1 cellular context compared by ENCODE assay signal in the genomic region with DNA sequence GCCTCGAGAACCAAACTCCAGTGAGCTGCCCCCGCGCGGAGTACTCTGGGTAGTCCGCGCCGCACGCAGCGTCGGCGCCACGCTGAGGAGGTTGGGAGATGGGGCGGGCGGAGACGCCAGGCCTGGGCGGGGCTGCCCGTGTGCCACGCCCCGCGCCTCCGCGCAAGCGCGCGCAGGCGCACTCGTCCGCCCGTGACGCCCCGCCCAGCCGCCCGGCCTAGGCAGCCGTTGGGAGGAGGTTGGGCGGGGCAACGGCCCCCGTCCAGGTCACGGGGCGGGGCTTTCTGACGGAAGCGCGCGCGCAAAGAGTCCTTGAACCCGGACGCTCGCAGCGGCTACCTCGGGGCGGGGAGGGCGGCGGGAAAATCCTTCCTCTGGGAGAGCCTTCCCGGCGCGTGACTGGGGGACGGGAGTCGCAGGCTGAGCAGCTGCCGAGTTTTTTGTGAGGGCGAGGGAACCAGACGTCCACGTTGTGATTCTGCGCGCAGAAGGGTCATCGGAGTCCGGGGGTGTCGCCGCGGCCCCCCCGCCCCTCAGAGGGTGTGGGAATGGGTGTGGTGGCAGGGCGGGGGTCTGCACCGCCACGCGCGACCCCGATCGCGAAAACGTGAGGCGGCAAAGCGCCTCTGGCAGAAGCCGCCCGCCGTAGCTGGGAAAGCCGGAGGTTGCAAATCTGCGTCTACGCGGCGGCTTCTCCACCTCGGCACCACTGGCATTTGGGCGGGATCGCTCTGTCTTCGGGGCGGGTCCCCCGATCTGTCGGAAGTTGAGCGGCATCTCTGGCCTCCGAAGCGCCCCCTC.
A peak's percentile ranks its signal among the peaks of the same experiment; 100 is the strongest.
TF ChIP-seq lines count a peak whose summit lies in the region.

A gene with protein sequence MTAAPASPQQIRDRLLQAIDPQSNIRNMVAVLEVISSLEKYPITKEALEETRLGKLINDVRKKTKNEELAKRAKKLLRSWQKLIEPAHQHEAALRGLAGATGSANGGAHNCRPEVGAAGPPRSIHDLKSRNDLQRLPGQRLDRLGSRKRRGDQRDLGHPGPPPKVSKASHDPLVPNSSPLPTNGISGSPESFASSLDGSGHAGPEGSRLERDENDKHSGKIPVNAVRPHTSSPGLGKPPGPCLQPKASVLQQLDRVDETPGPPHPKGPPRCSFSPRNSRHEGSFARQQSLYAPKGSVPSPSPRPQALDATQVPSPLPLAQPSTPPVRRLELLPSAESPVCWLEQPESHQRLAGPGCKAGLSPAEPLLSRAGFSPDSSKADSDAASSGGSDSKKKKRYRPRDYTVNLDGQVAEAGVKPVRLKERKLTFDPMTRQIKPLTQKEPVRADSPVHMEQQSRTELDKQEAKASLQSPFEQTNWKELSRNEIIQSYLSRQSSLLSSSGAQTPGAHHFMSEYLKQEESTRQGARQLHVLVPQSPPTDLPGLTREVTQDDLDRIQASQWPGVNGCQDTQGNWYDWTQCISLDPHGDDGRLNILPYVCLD (minus strand): TSS at position 22 of the 801 bp plus-strand sequence. CDS start 261 bp downstream, outside the sequence.

TF ChIP-seq in K562, 482 proteins besides CTCF, POLR2A, EP300 and RAD21 (continued from another document and continues in another):
- TF ChIP-seq, protein P1, sequence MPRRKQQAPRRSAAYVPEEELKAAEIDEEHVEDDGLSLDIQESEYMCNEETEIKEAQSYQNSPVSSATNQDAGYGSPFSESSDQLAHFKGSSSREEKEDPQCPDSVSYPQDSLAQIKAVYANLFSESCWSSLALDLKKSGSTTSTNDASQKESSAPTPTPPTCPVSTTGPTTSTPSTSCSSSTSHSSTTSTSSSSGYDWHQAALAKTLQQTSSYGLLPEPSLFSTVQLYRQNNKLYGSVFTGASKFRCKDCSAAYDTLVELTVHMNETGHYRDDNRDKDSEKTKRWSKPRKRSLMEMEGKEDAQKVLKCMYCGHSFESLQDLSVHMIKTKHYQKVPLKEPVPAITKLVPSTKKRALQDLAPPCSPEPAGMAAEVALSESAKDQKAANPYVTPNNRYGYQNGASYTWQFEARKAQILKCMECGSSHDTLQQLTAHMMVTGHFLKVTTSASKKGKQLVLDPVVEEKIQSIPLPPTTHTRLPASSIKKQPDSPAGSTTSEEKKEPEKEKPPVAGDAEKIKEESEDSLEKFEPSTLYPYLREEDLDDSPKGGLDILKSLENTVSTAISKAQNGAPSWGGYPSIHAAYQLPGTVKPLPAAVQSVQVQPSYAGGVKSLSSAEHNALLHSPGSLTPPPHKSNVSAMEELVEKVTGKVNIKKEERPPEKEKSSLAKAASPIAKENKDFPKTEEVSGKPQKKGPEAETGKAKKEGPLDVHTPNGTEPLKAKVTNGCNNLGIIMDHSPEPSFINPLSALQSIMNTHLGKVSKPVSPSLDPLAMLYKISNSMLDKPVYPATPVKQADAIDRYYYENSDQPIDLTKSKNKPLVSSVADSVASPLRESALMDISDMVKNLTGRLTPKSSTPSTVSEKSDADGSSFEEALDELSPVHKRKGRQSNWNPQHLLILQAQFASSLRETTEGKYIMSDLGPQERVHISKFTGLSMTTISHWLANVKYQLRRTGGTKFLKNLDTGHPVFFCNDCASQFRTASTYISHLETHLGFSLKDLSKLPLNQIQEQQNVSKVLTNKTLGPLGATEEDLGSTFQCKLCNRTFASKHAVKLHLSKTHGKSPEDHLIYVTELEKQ (CRISPR knock-in tag; IDR thresholded peaks at IDR 0.05): no peak
- TF ChIP-seq, protein P2, sequence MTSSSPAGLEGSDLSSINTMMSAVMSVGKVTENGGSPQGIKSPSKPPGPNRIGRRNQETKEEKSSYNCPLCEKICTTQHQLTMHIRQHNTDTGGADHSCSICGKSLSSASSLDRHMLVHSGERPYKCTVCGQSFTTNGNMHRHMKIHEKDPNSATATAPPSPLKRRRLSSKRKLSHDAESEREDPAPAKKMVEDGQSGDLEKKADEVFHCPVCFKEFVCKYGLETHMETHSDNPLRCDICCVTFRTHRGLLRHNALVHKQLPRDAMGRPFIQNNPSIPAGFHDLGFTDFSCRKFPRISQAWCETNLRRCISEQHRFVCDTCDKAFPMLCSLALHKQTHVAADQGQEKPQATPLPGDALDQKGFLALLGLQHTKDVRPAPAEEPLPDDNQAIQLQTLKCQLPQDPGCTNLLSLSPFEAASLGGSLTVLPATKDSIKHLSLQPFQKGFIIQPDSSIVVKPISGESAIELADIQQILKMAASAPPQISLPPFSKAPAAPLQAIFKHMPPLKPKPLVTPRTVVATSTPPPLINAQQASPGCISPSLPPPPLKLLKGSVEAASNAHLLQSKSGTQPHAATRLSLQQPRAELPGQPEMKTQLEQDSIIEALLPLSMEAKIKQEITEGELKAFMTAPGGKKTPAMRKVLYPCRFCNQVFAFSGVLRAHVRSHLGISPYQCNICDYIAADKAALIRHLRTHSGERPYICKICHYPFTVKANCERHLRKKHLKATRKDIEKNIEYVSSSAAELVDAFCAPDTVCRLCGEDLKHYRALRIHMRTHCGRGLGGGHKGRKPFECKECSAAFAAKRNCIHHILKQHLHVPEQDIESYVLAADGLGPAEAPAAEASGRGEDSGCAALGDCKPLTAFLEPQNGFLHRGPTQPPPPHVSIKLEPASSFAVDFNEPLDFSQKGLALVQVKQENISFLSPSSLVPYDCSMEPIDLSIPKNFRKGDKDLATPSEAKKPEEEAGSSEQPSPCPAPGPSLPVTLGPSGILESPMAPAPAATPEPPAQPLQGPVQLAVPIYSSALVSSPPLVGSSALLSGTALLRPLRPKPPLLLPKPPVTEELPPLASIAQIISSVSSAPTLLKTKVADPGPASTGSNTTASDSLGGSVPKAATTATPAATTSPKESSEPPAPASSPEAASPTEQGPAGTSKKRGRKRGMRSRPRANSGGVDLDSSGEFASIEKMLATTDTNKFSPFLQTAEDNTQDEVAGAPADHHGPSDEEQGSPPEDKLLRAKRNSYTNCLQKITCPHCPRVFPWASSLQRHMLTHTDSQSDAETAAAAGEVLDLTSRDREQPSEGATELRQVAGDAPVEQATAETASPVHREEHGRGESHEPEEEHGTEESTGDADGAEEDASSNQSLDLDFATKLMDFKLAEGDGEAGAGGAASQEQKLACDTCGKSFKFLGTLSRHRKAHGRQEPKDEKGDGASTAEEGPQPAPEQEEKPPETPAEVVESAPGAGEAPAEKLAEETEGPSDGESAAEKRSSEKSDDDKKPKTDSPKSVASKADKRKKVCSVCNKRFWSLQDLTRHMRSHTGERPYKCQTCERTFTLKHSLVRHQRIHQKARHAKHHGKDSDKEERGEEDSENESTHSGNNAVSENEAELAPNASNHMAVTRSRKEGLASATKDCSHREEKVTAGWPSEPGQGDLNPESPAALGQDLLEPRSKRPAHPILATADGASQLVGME (CRISPR knock-in tag; IDR thresholded peaks at IDR 0.05): 0 out of 2 replicates have a peak, but pooled peaks have one; percentile 32
- TF ChIP-seq, protein P3, sequence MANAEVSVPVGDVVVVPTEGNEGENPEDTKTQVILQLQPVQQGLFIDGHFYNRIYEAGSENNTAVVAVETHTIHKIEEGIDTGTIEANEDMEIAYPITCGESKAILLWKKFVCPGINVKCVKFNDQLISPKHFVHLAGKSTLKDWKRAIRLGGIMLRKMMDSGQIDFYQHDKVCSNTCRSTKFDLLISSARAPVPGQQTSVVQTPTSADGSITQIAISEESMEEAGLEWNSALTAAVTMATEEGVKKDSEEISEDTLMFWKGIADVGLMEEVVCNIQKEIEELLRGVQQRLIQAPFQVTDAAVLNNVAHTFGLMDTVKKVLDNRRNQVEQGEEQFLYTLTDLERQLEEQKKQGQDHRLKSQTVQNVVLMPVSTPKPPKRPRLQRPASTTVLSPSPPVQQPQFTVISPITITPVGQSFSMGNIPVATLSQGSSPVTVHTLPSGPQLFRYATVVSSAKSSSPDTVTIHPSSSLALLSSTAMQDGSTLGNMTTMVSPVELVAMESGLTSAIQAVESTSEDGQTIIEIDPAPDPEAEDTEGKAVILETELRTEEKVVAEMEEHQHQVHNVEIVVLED (CRISPR knock-in tag; IDR thresholded peaks at IDR 0.05): peak; percentile 95
- TF ChIP-seq, protein P4, sequence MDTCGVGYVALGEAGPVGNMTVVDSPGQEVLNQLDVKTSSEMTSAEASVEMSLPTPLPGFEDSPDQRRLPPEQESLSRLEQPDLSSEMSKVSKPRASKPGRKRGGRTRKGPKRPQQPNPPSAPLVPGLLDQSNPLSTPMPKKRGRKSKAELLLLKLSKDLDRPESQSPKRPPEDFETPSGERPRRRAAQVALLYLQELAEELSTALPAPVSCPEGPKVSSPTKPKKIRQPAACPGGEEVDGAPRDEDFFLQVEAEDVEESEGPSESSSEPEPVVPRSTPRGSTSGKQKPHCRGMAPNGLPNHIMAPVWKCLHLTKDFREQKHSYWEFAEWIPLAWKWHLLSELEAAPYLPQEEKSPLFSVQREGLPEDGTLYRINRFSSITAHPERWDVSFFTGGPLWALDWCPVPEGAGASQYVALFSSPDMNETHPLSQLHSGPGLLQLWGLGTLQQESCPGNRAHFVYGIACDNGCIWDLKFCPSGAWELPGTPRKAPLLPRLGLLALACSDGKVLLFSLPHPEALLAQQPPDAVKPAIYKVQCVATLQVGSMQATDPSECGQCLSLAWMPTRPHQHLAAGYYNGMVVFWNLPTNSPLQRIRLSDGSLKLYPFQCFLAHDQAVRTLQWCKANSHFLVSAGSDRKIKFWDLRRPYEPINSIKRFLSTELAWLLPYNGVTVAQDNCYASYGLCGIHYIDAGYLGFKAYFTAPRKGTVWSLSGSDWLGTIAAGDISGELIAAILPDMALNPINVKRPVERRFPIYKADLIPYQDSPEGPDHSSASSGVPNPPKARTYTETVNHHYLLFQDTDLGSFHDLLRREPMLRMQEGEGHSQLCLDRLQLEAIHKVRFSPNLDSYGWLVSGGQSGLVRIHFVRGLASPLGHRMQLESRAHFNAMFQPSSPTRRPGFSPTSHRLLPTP (IDR thresholded peaks at IDR 0.05; ENCODE audit: borderline replicate concordance, extremely low read depth, insufficient read length): no peak
- TF ChIP-seq IFI16 (CRISPR knock-in tag; IDR thresholded peaks at IDR 0.05) (no peak), ZNF143 (CRISPR knock-in tag; IDR thresholded peaks at IDR 0.05) (peak; percentile 71), SMARCA4 (IDR thresholded peaks at IDR 0.05) (peak; percentile 24; the same call in 1 of the 2 replicates), ETV1 (tag; conservative IDR thresholded peaks at IDR 0.05; ENCODE audit: low read depth) (0 out of 2 replicates have a peak, but pooled peaks have one; percentile 17), TRIM24 (IDR thresholded peaks at IDR 0.05) (peak in 1 of 2 experiments; percentile 10; a peak in 1 of 4 replicates), ZNF589 (CRISPR knock-in tag; IDR thresholded peaks at IDR 0.05; ENCODE audit: low read depth) (no peak), SAFB (IDR thresholded peaks at IDR 0.05; ENCODE audit: borderline replicate concordance, low read depth, low read length) (peak; percentile 67; the same call in 1 of the 2 replicates), EWSR1 (IDR thresholded peaks at IDR 0.05; ENCODE audit: borderline replicate concordance, low read depth, partially characterized antibody) (no peak)
- TF ChIP-seq, protein P5, sequence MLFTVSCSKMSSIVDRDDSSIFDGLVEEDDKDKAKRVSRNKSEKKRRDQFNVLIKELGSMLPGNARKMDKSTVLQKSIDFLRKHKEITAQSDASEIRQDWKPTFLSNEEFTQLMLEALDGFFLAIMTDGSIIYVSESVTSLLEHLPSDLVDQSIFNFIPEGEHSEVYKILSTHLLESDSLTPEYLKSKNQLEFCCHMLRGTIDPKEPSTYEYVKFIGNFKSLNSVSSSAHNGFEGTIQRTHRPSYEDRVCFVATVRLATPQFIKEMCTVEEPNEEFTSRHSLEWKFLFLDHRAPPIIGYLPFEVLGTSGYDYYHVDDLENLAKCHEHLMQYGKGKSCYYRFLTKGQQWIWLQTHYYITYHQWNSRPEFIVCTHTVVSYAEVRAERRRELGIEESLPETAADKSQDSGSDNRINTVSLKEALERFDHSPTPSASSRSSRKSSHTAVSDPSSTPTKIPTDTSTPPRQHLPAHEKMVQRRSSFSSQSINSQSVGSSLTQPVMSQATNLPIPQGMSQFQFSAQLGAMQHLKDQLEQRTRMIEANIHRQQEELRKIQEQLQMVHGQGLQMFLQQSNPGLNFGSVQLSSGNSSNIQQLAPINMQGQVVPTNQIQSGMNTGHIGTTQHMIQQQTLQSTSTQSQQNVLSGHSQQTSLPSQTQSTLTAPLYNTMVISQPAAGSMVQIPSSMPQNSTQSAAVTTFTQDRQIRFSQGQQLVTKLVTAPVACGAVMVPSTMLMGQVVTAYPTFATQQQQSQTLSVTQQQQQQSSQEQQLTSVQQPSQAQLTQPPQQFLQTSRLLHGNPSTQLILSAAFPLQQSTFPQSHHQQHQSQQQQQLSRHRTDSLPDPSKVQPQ (CRISPR knock-in tag; IDR thresholded peaks at IDR 0.05; ENCODE audit: borderline replicate concordance): no peak
- TF ChIP-seq, protein P6, sequence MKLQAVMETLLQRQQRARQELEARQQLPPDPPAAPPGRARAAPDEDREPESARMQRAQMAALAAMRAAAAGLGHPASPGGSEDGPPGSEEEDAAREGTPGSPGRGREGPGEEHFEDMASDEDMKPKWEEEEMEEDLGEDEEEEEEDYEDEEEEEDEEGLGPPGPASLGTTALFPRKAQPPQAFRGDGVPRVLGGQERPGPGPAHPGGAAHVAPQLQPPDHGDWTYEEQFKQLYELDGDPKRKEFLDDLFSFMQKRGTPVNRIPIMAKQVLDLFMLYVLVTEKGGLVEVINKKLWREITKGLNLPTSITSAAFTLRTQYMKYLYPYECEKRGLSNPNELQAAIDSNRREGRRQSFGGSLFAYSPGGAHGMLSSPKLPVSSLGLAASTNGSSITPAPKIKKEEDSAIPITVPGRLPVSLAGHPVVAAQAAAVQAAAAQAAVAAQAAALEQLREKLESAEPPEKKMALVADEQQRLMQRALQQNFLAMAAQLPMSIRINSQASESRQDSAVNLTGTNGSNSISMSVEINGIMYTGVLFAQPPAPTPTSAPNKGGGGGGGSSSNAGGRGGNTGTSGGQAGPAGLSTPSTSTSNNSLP (IDR thresholded peaks at IDR 0.05; ENCODE audit: borderline replicate concordance, low read depth, low read length): no peak
- TF ChIP-seq, protein P7, sequence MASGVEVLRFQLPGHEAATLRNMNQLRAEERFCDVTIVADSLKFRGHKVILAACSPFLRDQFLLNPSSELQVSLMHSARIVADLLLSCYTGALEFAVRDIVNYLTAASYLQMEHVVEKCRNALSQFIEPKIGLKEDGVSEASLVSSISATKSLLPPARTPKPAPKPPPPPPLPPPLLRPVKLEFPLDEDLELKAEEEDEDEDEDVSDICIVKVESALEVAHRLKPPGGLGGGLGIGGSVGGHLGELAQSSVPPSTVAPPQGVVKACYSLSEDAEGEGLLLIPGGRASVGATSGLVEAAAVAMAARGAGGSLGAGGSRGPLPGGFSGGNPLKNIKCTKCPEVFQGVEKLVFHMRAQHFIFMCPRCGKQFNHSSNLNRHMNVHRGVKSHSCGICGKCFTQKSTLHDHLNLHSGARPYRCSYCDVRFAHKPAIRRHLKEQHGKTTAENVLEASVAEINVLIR (CRISPR knock-in tag; IDR thresholded peaks at IDR 0.05): peak; percentile 3; the same call in 1 of the 2 replicates
- TF ChIP-seq, protein P8, sequence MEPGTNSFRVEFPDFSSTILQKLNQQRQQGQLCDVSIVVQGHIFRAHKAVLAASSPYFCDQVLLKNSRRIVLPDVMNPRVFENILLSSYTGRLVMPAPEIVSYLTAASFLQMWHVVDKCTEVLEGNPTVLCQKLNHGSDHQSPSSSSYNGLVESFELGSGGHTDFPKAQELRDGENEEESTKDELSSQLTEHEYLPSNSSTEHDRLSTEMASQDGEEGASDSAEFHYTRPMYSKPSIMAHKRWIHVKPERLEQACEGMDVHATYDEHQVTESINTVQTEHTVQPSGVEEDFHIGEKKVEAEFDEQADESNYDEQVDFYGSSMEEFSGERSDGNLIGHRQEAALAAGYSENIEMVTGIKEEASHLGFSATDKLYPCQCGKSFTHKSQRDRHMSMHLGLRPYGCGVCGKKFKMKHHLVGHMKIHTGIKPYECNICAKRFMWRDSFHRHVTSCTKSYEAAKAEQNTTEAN (CRISPR knock-in tag; IDR thresholded peaks at IDR 0.05): no peak
- TF ChIP-seq, protein P9, sequence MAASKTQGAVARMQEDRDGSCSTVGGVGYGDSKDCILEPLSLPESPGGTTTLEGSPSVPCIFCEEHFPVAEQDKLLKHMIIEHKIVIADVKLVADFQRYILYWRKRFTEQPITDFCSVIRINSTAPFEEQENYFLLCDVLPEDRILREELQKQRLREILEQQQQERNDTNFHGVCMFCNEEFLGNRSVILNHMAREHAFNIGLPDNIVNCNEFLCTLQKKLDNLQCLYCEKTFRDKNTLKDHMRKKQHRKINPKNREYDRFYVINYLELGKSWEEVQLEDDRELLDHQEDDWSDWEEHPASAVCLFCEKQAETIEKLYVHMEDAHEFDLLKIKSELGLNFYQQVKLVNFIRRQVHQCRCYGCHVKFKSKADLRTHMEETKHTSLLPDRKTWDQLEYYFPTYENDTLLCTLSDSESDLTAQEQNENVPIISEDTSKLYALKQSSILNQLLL (CRISPR knock-in tag; IDR thresholded peaks at IDR 0.05; ENCODE audit: borderline replicate concordance): no peak
